12 cellular contexts compared by ENCODE assay signal in the genomic region with DNA sequence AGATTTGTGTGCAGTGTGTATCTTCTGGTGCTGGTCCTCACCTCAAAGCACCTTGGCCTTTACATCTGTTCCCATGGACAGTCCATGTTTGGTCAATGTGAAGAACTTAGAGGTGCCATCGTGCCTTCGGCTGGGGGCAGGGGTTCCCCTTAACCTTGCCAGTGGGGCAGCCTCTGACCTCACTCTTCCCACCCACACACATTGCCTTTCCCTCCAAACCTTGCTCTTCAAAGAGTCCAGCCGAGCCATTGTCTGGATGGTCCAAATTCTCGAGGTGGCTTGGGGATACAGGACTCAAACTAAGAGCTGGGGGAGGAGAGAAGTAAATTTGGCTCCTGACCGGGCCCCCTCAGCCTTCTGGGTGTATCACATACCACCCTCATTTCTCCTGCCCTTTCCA.
"Had no signal": no experiment of that assay in that cellular context is flagged by ENCODE, and none has a peak within 500 bp of the region (broad histone marks: within the 10 kb centered on the region; RNA-seq: fewer than 3 reads in every experiment).

No MANE protein-coding gene starts in this region.

- H3K4me3 Mint-ChIP-seq: activated CD4-positive, alpha-beta T cell treated with anti-CD3 and anti-CD28 coated beads, Interleukin-2, amount 10 ng/mL, durations not matched to agents 7 days and 5 days; activated naive CD8-positive, alpha-beta T cell treated with anti-CD3 and anti-CD28 coated beads for 36 hours; activated T-helper 1 cell treated with anti-CD3 and anti-CD28 coated beads, Interleukin-12 subunit alpha, Interleukin-12 subunit beta, Interleukin-2, Interleukin-4 antibody, amounts not matched to agents 30 ng/mL and 10 ng/mL and 1 ng/mL, durations not matched to agents 14 hours and 24 hours and 36 hours; naive B cell; T-helper 2 cell treated with Interferon-gamma antibody and Interleukin-4, amounts not matched to agents 5 μg/mL and 100 μg/mL, for 36 hours had no signal

- H3K4me1 Mint-ChIP-seq: activated CD4-positive, alpha-beta T cell treated with anti-CD3 and anti-CD28 coated beads, Interleukin-2, amount 10 ng/mL, durations not matched to agents 7 days and 5 days; activated naive CD8-positive, alpha-beta T cell treated with anti-CD3 and anti-CD28 coated beads for 36 hours; naive B cell had no signal

- DNase-seq: activated CD4-positive, alpha-beta T cell treated with anti-CD3 and anti-CD28 coated beads, Interleukin-2, amount 10 ng/mL, durations not matched to agents 7 days and 5 days; activated CD8-positive, alpha-beta memory T cell treated with anti-CD3 and anti-CD28 coated beads for 24 hours; activated naive CD8-positive, alpha-beta T cell treated with anti-CD3 and anti-CD28 coated beads for 36 hours; erythroblast; naive B cell; small intestine; stimulated activated CD4-positive, alpha-beta T cell treated with anti-CD3 and anti-CD28 coated beads, Interleukin-4, amount 100 ng/mL, for 4 hours; stimulated activated CD8-positive, alpha-beta memory T cell treated with anti-CD3 and anti-CD28 coated beads, Interleukin-4, amount 100 ng/mL, for 48 hours; stimulated activated naive CD8-positive, alpha-beta T cell treated with anti-CD3 and anti-CD28 coated beads, Interleukin-15, Interleukin-2, amounts not matched to agents 100 U/mL and 50 U/mL, for 24 hours; SW 1271 had no signal

- H3K36me3 Mint-ChIP-seq: activated naive CD8-positive, alpha-beta T cell treated with anti-CD3 and anti-CD28 coated beads for 36 hours had no signal

- H3K27me3 Mint-ChIP-seq: activated naive CD8-positive, alpha-beta T cell treated with anti-CD3 and anti-CD28 coated beads for 36 hours had no signal

- H3K27ac Mint-ChIP-seq: activated CD4-positive, alpha-beta T cell treated with anti-CD3 and anti-CD28 coated beads, Interleukin-2, amount 10 ng/mL, durations not matched to agents 7 days and 5 days; activated naive CD8-positive, alpha-beta T cell treated with anti-CD3 and anti-CD28 coated beads for 36 hours; activated T-helper 1 cell treated with anti-CD3 and anti-CD28 coated beads, Interleukin-12 subunit alpha, Interleukin-12 subunit beta, Interleukin-2, Interleukin-4 antibody, amounts not matched to agents 30 ng/mL and 10 ng/mL and 1 ng/mL, durations not matched to agents 14 hours and 24 hours and 36 hours; naive B cell; T-helper 2 cell treated with Interferon-gamma antibody and Interleukin-4, amounts not matched to agents 5 μg/mL and 100 μg/mL, for 36 hours had no signal
